Comparison of ENCODE assay signal across 23 cellular contexts in genomic region chr10:75291800-75292199, GRCh38. TPM values are rescaled to one million over a fixed set of nuclear protein-coding genes. Genes with fewer than 3 reads are reported as not detected.
DNase-seq lines count a peak whose midpoint lies in the region; TF ChIP-seq lines count a peak whose summit lies in the region.
"Had no signal": no experiment of that assay in that cellular context is flagged by ENCODE, and none has a peak within 500 bp of the region (broad histone marks: within the 10 kb centered on the region; RNA-seq: fewer than 3 reads in every experiment).

No MANE protein-coding gene starts in this region.

- no peak overlapping the region for H3K4me3 Mint-ChIP-seq in type B pancreatic cell
- H3K4me3 Mint-ChIP-seq: CD8-positive, alpha-beta T cell; GM23338 had no signal

- no peak overlapping the region for H3K27ac Mint-ChIP-seq in type B pancreatic cell
- H3K27ac Mint-ChIP-seq: CD8-positive, alpha-beta T cell; GM23338 had no signal

- DNase-seq in NOMO-1 (lab: John Stamatoyannopoulos, UW; ENCODE audit: unreplicated experiment in 2 of 2) (peak; percentile 31 to 40), NOMO-1 treated with dmso at 0.1 percent for 144 hours (lab: John Stamatoyannopoulos, UW; ENCODE audit: unreplicated experiment) (no peak), NOMO-1 treated with DMSO at 0.1 percent for 48 hours (lab: John Stamatoyannopoulos, UW; ENCODE audit: unreplicated experiment) (peak; percentile 41), UCSD-AML1 (lab: John Stamatoyannopoulos, UW; ENCODE audit: unreplicated experiment) (peak; percentile 34), type B pancreatic cell (ENCODE audit: extremely low spot score, unreplicated experiment) (peak; percentile 36), activated gamma-delta T cell treated with Interleukin-2 at 50 U/mL for 16 hours (no peak), hippocampal formation (lab: John Stamatoyannopoulos, UW) (no peak)
- no peak for DNase-seq in activated naive CD4-positive, alpha-beta T cell (lab: John Stamatoyannopoulos, UW)
- DNase-seq: 8988T; CD8-positive, alpha-beta T cell; DMS153; HCEC 1CT; NCI-H1092; NCI-H146; NCI-H2029; NCI-H2227 treated with DMSO at 0.1 percent for 48 hours; NCI-H510A treated with DMSO at 0.1 percent for 48 hours; NCI-H774; NK-92 treated with Interleukin-12 subunit alpha and Interleukin-12 subunit beta, amount 100 ng/mL, for 24 hours; PC-3; RPMI8226; SHP77 had no signal

- no peaks in the 10 kb centered on the region for H3K36me3 Mint-ChIP-seq in type B pancreatic cell
- H3K36me3 Mint-ChIP-seq: CD8-positive, alpha-beta T cell had no signal

- TF ChIP-seq CTCF in type B pancreatic cell (conservative IDR thresholded peaks at IDR 0.05): no peak

- peaks cover 17% of the 10 kb centered on the region for H3K9me3 Mint-ChIP-seq in type B pancreatic cell
- H3K9me3 Mint-ChIP-seq: CD8-positive, alpha-beta T cell; GM23338 had no signal

- peaks cover 17% of the 10 kb centered on the region for H3K27me3 Mint-ChIP-seq in type B pancreatic cell

- peaks cover 13% of the 10 kb centered on the region for H3K4me1 Mint-ChIP-seq in type B pancreatic cell (ENCODE audit: unreplicated experiment)

RNA-seq across cellular contexts. Expression of gene COMTD1, which starts 56.0 kb away (rescaled TPM):
- 40.4 and 62.6 TPM in 2 replicates for total RNA-seq in type B pancreatic cell (ENCODE audit: low replicate concordance)

Comparison
In these comparisons a context has a peak if more than half of its experiments do, and no peak if none do; other contexts are left out.
1. DNase-seq: peak in NOMO-1 (2 of 2), NOMO-1 treated with DMSO at 0.1 percent for 48 hours (single experiment), UCSD-AML1 (single experiment) and type B pancreatic cell (single experiment); none in NOMO-1 treated with dmso at 0.1 percent for 144 hours (single experiment), activated gamma-delta T cell treated with Interleukin-2 at 50 U/mL for 16 hours (single experiment), hippocampal formation (0 of 2) and activated naive CD4-positive, alpha-beta T cell (0 of 4).